ENCODE assay signal across 8 cellular contexts in genomic region chr12:119020377-119021360, GRCh38. TPM values are rescaled to one million over a fixed set of nuclear protein-coding genes. Genes with fewer than 3 reads are reported as not detected.
DNase-seq lines count a peak whose midpoint lies in the region; ATAC-seq and TF ChIP-seq lines count a peak whose summit lies in the region.
"Had no signal": no experiment of that assay in that cellular context is flagged by ENCODE, and none has a peak within 500 bp of the region (broad histone marks: within the 10 kb centered on the region; RNA-seq: fewer than 3 reads in every experiment).

No MANE protein-coding gene starts in this region.

- no peak for TF ChIP-seq POLR2A in right lobe of liver (IDR thresholded peaks at IDR 0.05)

- peak in 2 of 4 donors; percentile 44 to 47 for ATAC-seq in right lobe of liver
- no peak for ATAC-seq in activated CD8-positive, alpha-beta memory T cell treated with anti-CD3 and anti-CD28 coated beads, Interleukin-2, amount 10 ng/mL, durations not matched to agents 7 days and 5 days
- no peak for ATAC-seq in GM21786 (IDR thresholded peaks at IDR 0.05; ENCODE audit: unreplicated experiment)

- CTCF ChIA-PET in HEK293T (lab: Yijun Ruan, JAX) = no interaction called here
- CTCF ChIA-PET in activated CD8-positive, alpha-beta memory T cell treated with anti-CD3 and anti-CD28 coated beads, Interleukin-2, amount 10 ng/mL, durations not matched to agents 7 days and 5 days (lab: Charles Lee) = no interaction called here

- no peaks in the 10 kb centered on the region for H3K9me3 ChIP-seq in right lobe of liver

- no peaks in the 10 kb centered on the region for H3K27me3 ChIP-seq in right lobe of liver

- peak; percentile 3 to 50 (median 38) for TF ChIP-seq CTCF in right lobe of liver (IDR thresholded peaks at IDR 0.05)
- no peak for TF ChIP-seq CTCF in coronary artery (IDR thresholded peaks at IDR 0.05)

- no peak overlapping the region for H3K27ac ChIP-seq in right lobe of liver
- H3K27ac ChIP-seq in coronary artery = no peak overlapping the region
- H3K27ac ChIP-seq: epithelial cell of prostate had no signal

- no peaks in the 10 kb centered on the region for H3K27me3 Mint-ChIP-seq in activated CD8-positive, alpha-beta memory T cell treated with anti-CD3 and anti-CD28 coated beads, Interleukin-2, amount 10 ng/mL, durations not matched to agents 7 days and 5 days

- H3K27ac Mint-ChIP-seq in activated CD8-positive, alpha-beta memory T cell treated with anti-CD3 and anti-CD28 coated beads, Interleukin-2, amount 10 ng/mL, durations not matched to agents 7 days and 5 days = no peak overlapping the region

- no peak overlapping the region for H3K4me3 ChIP-seq in right lobe of liver
- no peak overlapping the region for H3K4me3 ChIP-seq in coronary artery

- DNase-seq in ELF-1 (ENCODE audit: low read depth, low spot score) (peak; percentile 71), HEK293T (ENCODE audit: extremely low spot score) (peak; percentile 69), UCSD-AML1 (lab: John Stamatoyannopoulos, UW; ENCODE audit: unreplicated experiment) (peak; percentile 68), right lobe of liver (peak in 1 of 3 donors; percentile 47), coronary artery (ENCODE audit: low spot score) (no peak)
- no peak for DNase-seq in activated CD8-positive, alpha-beta memory T cell treated with anti-CD3 and anti-CD28 coated beads, Interleukin-2, amount 10 ng/mL, durations not matched to agents 7 days and 5 days

- no peaks in the 10 kb centered on the region for H3K4me1 ChIP-seq in right lobe of liver

- H3K9me3 Mint-ChIP-seq in activated CD8-positive, alpha-beta memory T cell treated with anti-CD3 and anti-CD28 coated beads, Interleukin-2, amount 10 ng/mL, durations not matched to agents 7 days and 5 days (ENCODE audit: low read depth) = peaks cover 6% of the 10 kb centered on the region

- H3K36me3 ChIP-seq in right lobe of liver = no peaks in the 10 kb centered on the region

- POLR2A ChIA-PET in HEK293T (lab: Yijun Ruan, JAX) = no interaction called here

- intact Hi-C loops in right lobe of liver (cut with DNase I) = no loop called here

- 10% methylated on average over 22 of the region's 22 CpGs for WGBS in right lobe of liver (ENCODE audit: insufficient coverage, low coverage, low lambda C conversion rate, missing lambda C conversion rate)

- no peaks in the 10 kb centered on the region for H3K4me1 Mint-ChIP-seq in activated CD8-positive, alpha-beta memory T cell treated with anti-CD3 and anti-CD28 coated beads, Interleukin-2, amount 10 ng/mL, durations not matched to agents 7 days and 5 days

- H3K36me3 Mint-ChIP-seq in activated CD8-positive, alpha-beta memory T cell treated with anti-CD3 and anti-CD28 coated beads, Interleukin-2, amount 10 ng/mL, durations not matched to agents 7 days and 5 days = no peaks in the 10 kb centered on the region

- H3K4me3 Mint-ChIP-seq in activated CD8-positive, alpha-beta memory T cell treated with anti-CD3 and anti-CD28 coated beads, Interleukin-2, amount 10 ng/mL, durations not matched to agents 7 days and 5 days = no peak overlapping the region

TF ChIP-seq in HEK293T, 16 proteins besides CTCF, POLR2A, EP300 and RAD21:
- no peak for TF ChIP-seq ZNF384 (IDR thresholded peaks at IDR 0.05)
- no peak for TF ChIP-seq SUZ12 (IDR thresholded peaks at IDR 0.05)
- TF ChIP-seq HDGF (IDR thresholded peaks at IDR 0.05; ENCODE audit: borderline replicate concordance) = no peak

RNA-seq across cellular contexts. Expression of gene SRRM4, which starts 39.3 kb away (rescaled TPM):
- not detected for total RNA-seq in right lobe of liver
- not detected for total RNA-seq in activated CD8-positive, alpha-beta memory T cell treated with anti-CD3 and anti-CD28 coated beads, Interleukin-2, amount 10 ng/mL, durations not matched to agents 7 days and 5 days

Comparison
In these comparisons a context has a peak if more than half of its experiments do, and no peak if none do; other contexts are left out.
1. DNase-seq: peak in ELF-1 (single experiment), HEK293T (single experiment) and UCSD-AML1 (single experiment); none in coronary artery (single experiment) and activated CD8-positive, alpha-beta memory T cell treated with anti-CD3 and anti-CD28 coated beads, Interleukin-2, amount 10 ng/mL, durations not matched to agents 7 days and 5 days (single experiment).